In genomic region chr10:75284097-75284485, GRCh38 we compare ENCODE assay signal across 1 cellular context.
TF ChIP-seq lines count a peak whose summit lies in the region.

No MANE protein-coding gene starts in this region.

TF ChIP-seq in SK-N-SH, 30 proteins besides CTCF, POLR2A, EP300 and RAD21 (continued from another document):
- TF ChIP-seq MAX (IDR thresholded peaks at IDR 0.05; ENCODE audit: low read depth) (no peak), RCOR1 (IDR thresholded peaks at IDR 0.05; ENCODE audit: low read length) (no peak), NRF1 (IDR thresholded peaks at IDR 0.05; ENCODE audit: low read depth, low read length) (no peak), REST (IDR thresholded peaks at IDR 0.05; ENCODE audit: low read depth, low read length) (no peak), CHD2 (IDR thresholded peaks at IDR 0.05; ENCODE audit: low read length, partially characterized antibody) (no peak), MXI1 (IDR thresholded peaks at IDR 0.05; ENCODE audit: low read depth, low read length) (no peak), TAF1 (IDR thresholded peaks at IDR 0.05; ENCODE audit: borderline replicate concordance, low read depth, low read length) (no peak), JUND (IDR thresholded peaks at IDR 0.05) (no peak)
